Comparison of ENCODE assay signal across 8 cellular contexts in the genomic region with DNA sequence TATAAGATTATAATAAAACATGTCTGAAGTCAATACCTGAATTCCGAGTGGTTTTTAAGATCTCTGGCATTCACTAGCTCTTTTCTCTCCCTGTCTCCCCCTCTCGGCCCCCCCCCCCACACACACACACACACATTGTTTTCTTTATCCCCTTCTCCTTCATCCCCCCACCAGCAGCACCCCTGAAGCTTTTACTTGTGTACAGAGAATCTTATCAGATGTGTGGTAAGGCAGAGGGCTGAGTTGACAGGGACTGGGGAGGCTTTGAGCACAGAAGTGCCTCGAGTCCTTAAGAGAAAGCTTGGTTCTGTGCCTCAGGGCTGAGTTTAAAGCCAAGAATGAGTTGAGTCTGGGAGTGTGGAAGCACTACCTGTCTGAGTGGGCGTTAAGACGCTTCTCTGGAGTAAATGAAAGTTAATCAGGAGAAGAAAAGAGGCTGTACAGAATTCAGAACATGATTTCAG. TPM values are rescaled to one million over a fixed set of nuclear protein-coding genes. Genes with fewer than 3 reads are reported as not detected.
DNase-seq lines count a peak whose midpoint lies in the region; FAIRE-seq lines count a peak whose summit lies in the region.

No MANE protein-coding gene starts in this region.

- 4 to 13% (median 6%) methylated on average over 4 to 5 of the region's 5 CpGs for WGBS in small intestine, 3 donors

- H3K27me3 ChIP-seq in iPS-15b (ENCODE audit: control insufficient read depth, insufficient read depth, low read length) (peaks cover 36% of the 10 kb centered on the region), small intestine (ENCODE audit: control insufficient read depth in 2 of 2, insufficient read depth in 2 of 2, low read length in 2 of 2) (no peaks in the 10 kb centered on the region)

- no peaks in the 10 kb centered on the region for H3K9me3 Mint-ChIP-seq in activated naive CD4-positive, alpha-beta T cell treated with anti-CD3 and anti-CD28 coated beads, Interleukin-2, amount 50 U/mL, for 24 hours

- peaks cover 1% of the 10 kb centered on the region for H3K36me3 Mint-ChIP-seq in activated naive CD4-positive, alpha-beta T cell treated with anti-CD3 and anti-CD28 coated beads, Interleukin-2, amount 50 U/mL, for 24 hours

- peak overlapping the region; percentile 90 for H3K4me3 Mint-ChIP-seq in activated naive CD4-positive, alpha-beta T cell treated with anti-CD3 and anti-CD28 coated beads, Interleukin-2, amount 50 U/mL, for 24 hours

- H3K9me3 ChIP-seq in iPS-15b (ENCODE audit: control insufficient read depth, insufficient read depth, low read length) (no peaks in the 10 kb centered on the region), small intestine (ENCODE audit: control insufficient read depth, low read depth) (no peaks in the 10 kb centered on the region)

- no peak overlapping the region for H3K9ac ChIP-seq in iPS-15b (ENCODE audit: low read depth, low read length)

- H3K27ac ChIP-seq in small intestine (ENCODE audit: low read depth in 1 of 2, low read length in 1 of 2), result peak overlapping the region; percentile 83 to 99

- H3K36me3 ChIP-seq in iPS-15b (ENCODE audit: control insufficient read depth, insufficient read depth, low read length), result no peaks in the 10 kb centered on the region
- no peaks in the 10 kb centered on the region for H3K36me3 ChIP-seq in small intestine (ENCODE audit: control insufficient read depth in 2 of 2, insufficient read depth in 2 of 2, low read length in 2 of 2)

- FAIRE-seq in small intestine (lab: Jason Lieb, UNC), result no peak

- H3K4me1 ChIP-seq in iPS-15b (ENCODE audit: control insufficient read depth, insufficient read depth, low read length) (peaks cover 15% of the 10 kb centered on the region), small intestine (ENCODE audit: control insufficient read depth in 2 of 2, insufficient read depth in 1 of 2, low read depth in 1 of 2, low read length in 1 of 2) (peaks cover 2% of the 10 kb centered on the region in 2 donors)

- no peaks in the 10 kb centered on the region for H3K27me3 Mint-ChIP-seq in activated naive CD4-positive, alpha-beta T cell treated with anti-CD3 and anti-CD28 coated beads, Interleukin-2, amount 50 U/mL, for 24 hours

- peak overlapping the region; percentile 92 for H3K27ac Mint-ChIP-seq in activated naive CD4-positive, alpha-beta T cell treated with anti-CD3 and anti-CD28 coated beads, Interleukin-2, amount 50 U/mL, for 24 hours

- H3K4me1 Mint-ChIP-seq in activated naive CD4-positive, alpha-beta T cell treated with anti-CD3 and anti-CD28 coated beads, Interleukin-2, amount 50 U/mL, for 24 hours, result peaks cover 27% of the 10 kb centered on the region

- H3K4me3 ChIP-seq in iPS-15b (ENCODE audit: low read depth, low read length) (peak overlapping the region; percentile 52), small intestine (ENCODE audit: low read depth in 1 of 2, low read length in 2 of 2) (peak overlapping the region; percentile 50 to 93)

- peak; percentile 48 for DNase-seq in NCI-H187 treated with DMSO at 0.1 percent for 48 hours (lab: John Stamatoyannopoulos, UW)
- no peak for DNase-seq in NCI-H187 (lab: John Stamatoyannopoulos, UW)
- DNase-seq in NCI-H345 (lab: John Stamatoyannopoulos, UW), result peak; percentile 74
- DNase-seq in small intestine, result peak; percentile 63
- no peak for DNase-seq in ureter (ENCODE audit: low spot score)
- DNase-seq in SIG-M5 treated with dmso at 0.1 percent for 504 hours (lab: John Stamatoyannopoulos, UW; ENCODE audit: unreplicated experiment), result no peak

RNA-seq across cellular contexts. Expression of gene ID2, which starts 2.6 kb away (rescaled TPM):
- 100 to 1,000 TPM in 2 of 3 donors, 10 to 100 TPM in 1; 70.2 to 178 (median 116) TPM for polyA plus RNA-seq in small intestine
- total RNA-seq in ureter, result 62.3 TPM

Comparison
In these comparisons a context has a peak if more than half of its experiments do, and no peak if none do; other contexts are left out.
1. DNase-seq: peak in NCI-H187 treated with DMSO at 0.1 percent for 48 hours (single experiment), NCI-H345 (single experiment) and small intestine (single experiment); none in NCI-H187 (0 of 2), ureter (single experiment) and SIG-M5 treated with dmso at 0.1 percent for 504 hours (single experiment).